In genomic region chrX:153971124-153971631, GRCh38 we compare ENCODE assay signal across 1 cellular context.
A peak's percentile ranks its signal among the peaks of the same experiment; 100 is the strongest.
TF ChIP-seq lines count a peak whose summit lies in the region.

No MANE protein-coding gene starts in this region.

TF ChIP-seq in GM12878, 131 proteins besides CTCF, POLR2A, EP300 and RAD21 (continued from another document and continues in another):
- TF ChIP-seq, protein P1, sequence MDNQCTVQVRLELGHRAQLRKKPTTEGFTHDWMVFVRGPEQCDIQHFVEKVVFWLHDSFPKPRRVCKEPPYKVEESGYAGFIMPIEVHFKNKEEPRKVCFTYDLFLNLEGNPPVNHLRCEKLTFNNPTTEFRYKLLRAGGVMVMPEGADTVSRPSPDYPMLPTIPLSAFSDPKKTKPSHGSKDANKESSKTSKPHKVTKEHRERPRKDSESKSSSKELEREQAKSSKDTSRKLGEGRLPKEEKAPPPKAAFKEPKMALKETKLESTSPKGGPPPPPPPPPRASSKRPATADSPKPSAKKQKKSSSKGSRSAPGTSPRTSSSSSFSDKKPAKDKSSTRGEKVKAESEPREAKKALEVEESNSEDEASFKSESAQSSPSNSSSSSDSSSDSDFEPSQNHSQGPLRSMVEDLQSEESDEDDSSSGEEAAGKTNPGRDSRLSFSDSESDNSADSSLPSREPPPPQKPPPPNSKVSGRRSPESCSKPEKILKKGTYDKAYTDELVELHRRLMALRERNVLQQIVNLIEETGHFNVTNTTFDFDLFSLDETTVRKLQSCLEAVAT (IDR thresholded peaks at IDR 0.05), result peak; percentile 74
- peak; percentile 73 for TF ChIP-seq POLR2AphosphoS5 (IDR thresholded peaks at IDR 0.05; ENCODE audit: low read length)
- TF ChIP-seq MYC (IDR thresholded peaks at IDR 0.05; ENCODE audit: insufficient read depth, insufficient read length, insufficient replicate concordance, low read length, severe bottlenecking), result no peak
- peak; percentile 56; the same call in 1 of the 2 replicates for TF ChIP-seq HDGF (IDR thresholded peaks at IDR 0.05)
- TF ChIP-seq ZNF217 (IDR thresholded peaks at IDR 0.05), result no peak
- no peak for TF ChIP-seq SMC3 (IDR thresholded peaks at IDR 0.05; ENCODE audit: borderline replicate concordance, low read length)
- no peak for TF ChIP-seq IRF4 (IDR thresholded peaks at IDR 0.05; ENCODE audit: low read depth, low read length)
- TF ChIP-seq ATF3 (IDR thresholded peaks at IDR 0.05; ENCODE audit: borderline replicate concordance, extremely low read depth, low read depth, low read length), result no peak
- no peak for TF ChIP-seq BCL11A (IDR thresholded peaks at IDR 0.05; ENCODE audit: low read depth, low read length)
- TF ChIP-seq TBL1XR1 (IDR thresholded peaks at IDR 0.05; ENCODE audit: low read depth, low read length), result peak; percentile 48
- TF ChIP-seq, protein P2, sequence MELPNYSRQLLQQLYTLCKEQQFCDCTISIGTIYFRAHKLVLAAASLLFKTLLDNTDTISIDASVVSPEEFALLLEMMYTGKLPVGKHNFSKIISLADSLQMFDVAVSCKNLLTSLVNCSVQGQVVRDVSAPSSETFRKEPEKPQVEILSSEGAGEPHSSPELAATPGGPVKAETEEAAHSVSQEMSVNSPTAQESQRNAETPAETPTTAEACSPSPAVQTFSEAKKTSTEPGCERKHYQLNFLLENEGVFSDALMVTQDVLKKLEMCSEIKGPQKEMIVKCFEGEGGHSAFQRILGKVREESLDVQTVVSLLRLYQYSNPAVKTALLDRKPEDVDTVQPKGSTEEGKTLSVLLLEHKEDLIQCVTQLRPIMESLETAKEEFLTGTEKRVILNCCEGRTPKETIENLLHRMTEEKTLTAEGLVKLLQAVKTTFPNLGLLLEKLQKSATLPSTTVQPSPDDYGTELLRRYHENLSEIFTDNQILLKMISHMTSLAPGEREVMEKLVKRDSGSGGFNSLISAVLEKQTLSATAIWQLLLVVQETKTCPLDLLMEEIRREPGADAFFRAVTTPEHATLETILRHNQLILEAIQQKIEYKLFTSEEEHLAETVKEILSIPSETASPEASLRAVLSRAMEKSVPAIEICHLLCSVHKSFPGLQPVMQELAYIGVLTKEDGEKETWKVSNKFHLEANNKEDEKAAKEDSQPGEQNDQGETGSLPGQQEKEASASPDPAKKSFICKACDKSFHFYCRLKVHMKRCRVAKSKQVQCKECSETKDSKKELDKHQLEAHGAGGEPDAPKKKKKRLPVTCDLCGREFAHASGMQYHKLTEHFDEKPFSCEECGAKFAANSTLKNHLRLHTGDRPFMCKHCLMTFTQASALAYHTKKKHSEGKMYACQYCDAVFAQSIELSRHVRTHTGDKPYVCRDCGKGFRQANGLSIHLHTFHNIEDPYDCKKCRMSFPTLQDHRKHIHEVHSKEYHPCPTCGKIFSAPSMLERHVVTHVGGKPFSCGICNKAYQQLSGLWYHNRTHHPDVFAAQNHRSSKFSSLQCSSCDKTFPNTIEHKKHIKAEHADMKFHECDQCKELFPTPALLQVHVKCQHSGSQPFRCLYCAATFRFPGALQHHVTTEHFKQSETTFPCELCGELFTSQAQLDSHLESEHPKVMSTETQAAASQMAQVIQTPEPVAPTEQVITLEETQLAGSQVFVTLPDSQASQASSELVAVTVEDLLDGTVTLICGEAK (IDR thresholded peaks at IDR 0.05; ENCODE audit: borderline replicate concordance), result peak; percentile 96
- TF ChIP-seq POLR2AphosphoS2 (IDR thresholded peaks at IDR 0.05; ENCODE audit: low read depth, low read length), result no peak
- peak; percentile 75 for TF ChIP-seq HCFC1 (IDR thresholded peaks at IDR 0.05; ENCODE audit: low read length)
- TF ChIP-seq, protein P3, sequence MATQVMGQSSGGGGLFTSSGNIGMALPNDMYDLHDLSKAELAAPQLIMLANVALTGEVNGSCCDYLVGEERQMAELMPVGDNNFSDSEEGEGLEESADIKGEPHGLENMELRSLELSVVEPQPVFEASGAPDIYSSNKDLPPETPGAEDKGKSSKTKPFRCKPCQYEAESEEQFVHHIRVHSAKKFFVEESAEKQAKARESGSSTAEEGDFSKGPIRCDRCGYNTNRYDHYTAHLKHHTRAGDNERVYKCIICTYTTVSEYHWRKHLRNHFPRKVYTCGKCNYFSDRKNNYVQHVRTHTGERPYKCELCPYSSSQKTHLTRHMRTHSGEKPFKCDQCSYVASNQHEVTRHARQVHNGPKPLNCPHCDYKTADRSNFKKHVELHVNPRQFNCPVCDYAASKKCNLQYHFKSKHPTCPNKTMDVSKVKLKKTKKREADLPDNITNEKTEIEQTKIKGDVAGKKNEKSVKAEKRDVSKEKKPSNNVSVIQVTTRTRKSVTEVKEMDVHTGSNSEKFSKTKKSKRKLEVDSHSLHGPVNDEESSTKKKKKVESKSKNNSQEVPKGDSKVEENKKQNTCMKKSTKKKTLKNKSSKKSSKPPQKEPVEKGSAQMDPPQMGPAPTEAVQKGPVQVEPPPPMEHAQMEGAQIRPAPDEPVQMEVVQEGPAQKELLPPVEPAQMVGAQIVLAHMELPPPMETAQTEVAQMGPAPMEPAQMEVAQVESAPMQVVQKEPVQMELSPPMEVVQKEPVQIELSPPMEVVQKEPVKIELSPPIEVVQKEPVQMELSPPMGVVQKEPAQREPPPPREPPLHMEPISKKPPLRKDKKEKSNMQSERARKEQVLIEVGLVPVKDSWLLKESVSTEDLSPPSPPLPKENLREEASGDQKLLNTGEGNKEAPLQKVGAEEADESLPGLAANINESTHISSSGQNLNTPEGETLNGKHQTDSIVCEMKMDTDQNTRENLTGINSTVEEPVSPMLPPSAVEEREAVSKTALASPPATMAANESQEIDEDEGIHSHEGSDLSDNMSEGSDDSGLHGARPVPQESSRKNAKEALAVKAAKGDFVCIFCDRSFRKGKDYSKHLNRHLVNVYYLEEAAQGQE (IDR thresholded peaks at IDR 0.05; ENCODE audit: low read depth, low read length), result no peak
- TF ChIP-seq, protein P4, sequence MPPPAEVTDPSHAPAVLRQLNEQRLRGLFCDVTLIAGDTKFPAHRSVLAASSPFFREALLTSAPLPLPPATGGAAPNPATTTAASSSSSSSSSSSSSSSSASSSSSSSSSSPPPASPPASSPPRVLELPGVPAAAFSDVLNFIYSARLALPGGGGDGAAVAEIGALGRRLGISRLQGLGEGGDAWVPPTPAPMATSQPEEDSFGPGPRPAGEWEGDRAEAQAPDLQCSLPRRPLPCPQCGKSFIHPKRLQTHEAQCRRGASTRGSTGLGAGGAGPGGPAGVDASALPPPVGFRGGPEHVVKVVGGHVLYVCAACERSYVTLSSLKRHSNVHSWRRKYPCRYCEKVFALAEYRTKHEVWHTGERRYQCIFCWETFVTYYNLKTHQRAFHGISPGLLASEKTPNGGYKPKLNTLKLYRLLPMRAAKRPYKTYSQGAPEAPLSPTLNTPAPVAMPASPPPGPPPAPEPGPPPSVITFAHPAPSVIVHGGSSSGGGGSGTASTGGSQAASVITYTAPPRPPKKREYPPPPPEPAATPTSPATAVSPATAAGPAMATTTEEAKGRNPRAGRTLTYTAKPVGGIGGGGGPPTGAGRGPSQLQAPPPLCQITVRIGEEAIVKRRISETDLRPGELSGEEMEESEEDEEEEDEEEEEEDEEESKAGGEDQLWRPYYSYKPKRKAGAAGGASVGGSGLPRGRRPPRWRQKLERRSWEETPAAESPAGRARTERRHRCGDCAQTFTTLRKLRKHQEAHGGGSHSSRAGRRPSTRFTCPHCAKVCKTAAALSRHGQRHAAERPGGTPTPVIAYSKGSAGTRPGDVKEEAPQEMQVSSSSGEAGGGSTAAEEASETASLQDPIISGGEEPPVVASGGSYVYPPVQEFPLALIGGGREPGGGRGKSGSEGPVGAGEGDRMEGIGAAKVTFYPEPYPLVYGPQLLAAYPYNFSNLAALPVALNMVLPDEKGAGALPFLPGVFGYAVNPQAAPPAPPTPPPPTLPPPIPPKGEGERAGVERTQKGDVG (CRISPR knock-in tag; IDR thresholded peaks at IDR 0.05), result no peak
- TF ChIP-seq KAT2A (conservative IDR thresholded peaks at IDR 0.05; ENCODE audit: control insufficient read depth, low read depth, low read length), result no peak
- no peak for TF ChIP-seq EZH2 (IDR thresholded peaks at IDR 0.05; ENCODE audit: borderline replicate concordance, control insufficient read depth, low read depth, low read length)
- TF ChIP-seq USF2 (IDR thresholded peaks at IDR 0.05; ENCODE audit: borderline replicate concordance, low read depth, low read length), result no peak
- no peak; the same call in 1 of the 2 replicates for TF ChIP-seq PKNOX1 (IDR thresholded peaks at IDR 0.05)
- TF ChIP-seq IRF3 (IDR thresholded peaks at IDR 0.05), result no peak
- 0 out of 2 replicates have a peak, but pooled peaks have one; percentile 0 for TF ChIP-seq RCOR1 (conservative IDR thresholded peaks at IDR 0.05; ENCODE audit: low read depth, low read length)
- TF ChIP-seq MXI1 (IDR thresholded peaks at IDR 0.05; ENCODE audit: low read depth, low read length), result no peak
- no peak for TF ChIP-seq USF1 (IDR thresholded peaks at IDR 0.05; ENCODE audit: borderline replicate concordance, extremely low read length, insufficient read depth, low read depth, low read length)
- TF ChIP-seq, protein P5, sequence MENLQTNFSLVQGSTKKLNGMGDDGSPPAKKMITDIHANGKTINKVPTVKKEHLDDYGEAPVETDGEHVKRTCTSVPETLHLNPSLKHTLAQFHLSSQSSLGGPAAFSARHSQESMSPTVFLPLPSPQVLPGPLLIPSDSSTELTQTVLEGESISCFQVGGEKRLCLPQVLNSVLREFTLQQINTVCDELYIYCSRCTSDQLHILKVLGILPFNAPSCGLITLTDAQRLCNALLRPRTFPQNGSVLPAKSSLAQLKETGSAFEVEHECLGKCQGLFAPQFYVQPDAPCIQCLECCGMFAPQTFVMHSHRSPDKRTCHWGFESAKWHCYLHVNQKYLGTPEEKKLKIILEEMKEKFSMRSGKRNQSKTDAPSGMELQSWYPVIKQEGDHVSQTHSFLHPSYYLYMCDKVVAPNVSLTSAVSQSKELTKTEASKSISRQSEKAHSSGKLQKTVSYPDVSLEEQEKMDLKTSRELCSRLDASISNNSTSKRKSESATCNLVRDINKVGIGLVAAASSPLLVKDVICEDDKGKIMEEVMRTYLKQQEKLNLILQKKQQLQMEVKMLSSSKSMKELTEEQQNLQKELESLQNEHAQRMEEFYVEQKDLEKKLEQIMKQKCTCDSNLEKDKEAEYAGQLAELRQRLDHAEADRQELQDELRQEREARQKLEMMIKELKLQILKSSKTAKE (IDR thresholded peaks at IDR 0.05; ENCODE audit: low read depth, poor library complexity, severe bottlenecking), result no peak
- no peak for TF ChIP-seq FOXK2 (IDR thresholded peaks at IDR 0.05)
- no peak for TF ChIP-seq ATF7 (IDR thresholded peaks at IDR 0.05; ENCODE audit: low read depth)
- peak; percentile 30; the same call in 1 of the 2 replicates for TF ChIP-seq SREBF2 (IDR thresholded peaks at IDR 0.05; ENCODE audit: low read length)
- TF ChIP-seq CBFB (IDR thresholded peaks at IDR 0.05; ENCODE audit: low read depth), result no peak
- TF ChIP-seq YBX1 (IDR thresholded peaks at IDR 0.05), result no peak
- no peak for TF ChIP-seq POU2F2 (IDR thresholded peaks at IDR 0.05; ENCODE audit: borderline replicate concordance, low read depth, low read length)
- TF ChIP-seq JUND (IDR thresholded peaks at IDR 0.05; ENCODE audit: low read depth, low read length), result no peak
- 0 out of 2 replicates have a peak, but pooled peaks have one; percentile 56 for TF ChIP-seq NBN (IDR thresholded peaks at IDR 0.05)
- TF ChIP-seq SMAD1 (IDR thresholded peaks at IDR 0.05; ENCODE audit: low read depth, partially characterized antibody), result no peak
- no peak for TF ChIP-seq ZNF384 (IDR thresholded peaks at IDR 0.05; ENCODE audit: borderline replicate concordance, low read depth, low read length)
- no peak for TF ChIP-seq ZBED1 (IDR thresholded peaks at IDR 0.05; ENCODE audit: borderline replicate concordance)
- TF ChIP-seq MTA3 (IDR thresholded peaks at IDR 0.05; ENCODE audit: borderline replicate concordance, low read length), result no peak; the same call in 1 of the 2 replicates
- TF ChIP-seq, protein P6, sequence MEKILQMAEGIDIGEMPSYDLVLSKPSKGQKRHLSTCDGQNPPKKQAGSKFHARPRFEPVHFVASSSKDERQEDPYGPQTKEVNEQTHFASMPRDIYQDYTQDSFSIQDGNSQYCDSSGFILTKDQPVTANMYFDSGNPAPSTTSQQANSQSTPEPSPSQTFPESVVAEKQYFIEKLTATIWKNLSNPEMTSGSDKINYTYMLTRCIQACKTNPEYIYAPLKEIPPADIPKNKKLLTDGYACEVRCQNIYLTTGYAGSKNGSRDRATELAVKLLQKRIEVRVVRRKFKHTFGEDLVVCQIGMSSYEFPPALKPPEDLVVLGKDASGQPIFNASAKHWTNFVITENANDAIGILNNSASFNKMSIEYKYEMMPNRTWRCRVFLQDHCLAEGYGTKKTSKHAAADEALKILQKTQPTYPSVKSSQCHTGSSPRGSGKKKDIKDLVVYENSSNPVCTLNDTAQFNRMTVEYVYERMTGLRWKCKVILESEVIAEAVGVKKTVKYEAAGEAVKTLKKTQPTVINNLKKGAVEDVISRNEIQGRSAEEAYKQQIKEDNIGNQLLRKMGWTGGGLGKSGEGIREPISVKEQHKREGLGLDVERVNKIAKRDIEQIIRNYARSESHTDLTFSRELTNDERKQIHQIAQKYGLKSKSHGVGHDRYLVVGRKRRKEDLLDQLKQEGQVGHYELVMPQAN (conservative IDR thresholded peaks at IDR 0.05), result no peak
